Comparison of ENCODE assay signal across 9 cellular contexts in genomic region chr14:69129264-69129880, GRCh38.
DNase-seq lines count a peak whose midpoint lies in the region; ATAC-seq, FAIRE-seq and TF ChIP-seq lines count a peak whose summit lies in the region.
"Had no signal": no experiment of that assay in that cellular context is flagged by ENCODE, and none has a peak within 500 bp of the region (broad histone marks: within the 10 kb centered on the region; RNA-seq: fewer than 3 reads in every experiment).

No MANE protein-coding gene starts in this region.

- DNase-seq in D721Med (ENCODE audit: insufficient read length, low spot score) (no peak), NCI-H446 (lab: John Stamatoyannopoulos, UW) (peak; percentile 51 to 85), cerebellar cortex (ENCODE audit: low spot score) (peak; percentile 91), kidney tubule cell (ENCODE audit: low spot score) (peak; percentile 84)
- peak; percentile 58 for DNase-seq in activated CD4-positive, CD25-positive, alpha-beta regulatory T cell treated with anti-CD3 and anti-CD28 coated beads, Interleukin-2, amount 50 U/mL, for 72 hours
- peak; percentile 41 to 66 for DNase-seq in stimulated activated CD4-positive, alpha-beta T cell treated with anti-CD3 and anti-CD28 coated beads, Interleukin-1b, Interleukin-23, amount 100 ng/mL, for 4 hours (ENCODE audit: low read depth in 2 of 2)

- peak; percentile 97 for TF ChIP-seq CTCF in D721Med (IDR thresholded peaks at IDR 0.05; ENCODE audit: insufficient read depth, missing control alignments)

- FAIRE-seq in D721Med (lab: Jason Lieb, UNC): peak; percentile 73
- FAIRE-seq: colon had no signal

- ATAC-seq in HG02798 (IDR thresholded peaks at IDR 0.05; ENCODE audit: poor library complexity, unreplicated experiment) (peak; percentile 72), HG03460 (IDR thresholded peaks at IDR 0.05; ENCODE audit: unreplicated experiment) (no peak)
